ENCODE assay signal across 6 cellular contexts in the genomic region with DNA sequence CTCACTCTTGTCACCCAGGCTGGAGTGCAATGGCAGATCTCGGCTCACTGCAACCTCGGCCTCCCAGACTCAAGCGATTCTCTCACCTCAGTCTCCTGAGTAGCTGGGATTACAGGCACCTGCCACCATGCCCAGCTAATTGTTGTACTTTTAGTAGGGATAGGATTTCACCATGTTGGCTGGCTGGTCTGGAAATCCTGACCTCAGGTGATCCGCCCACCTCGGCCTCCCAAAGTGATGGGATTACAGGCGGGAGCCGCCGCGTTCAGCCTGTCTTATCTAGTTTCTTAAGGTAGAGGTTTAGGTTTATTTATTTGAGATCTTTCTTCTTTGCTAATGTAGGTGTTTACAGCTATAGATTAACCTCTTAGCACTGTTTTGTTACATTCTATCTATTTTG.
"Had no signal": no experiment of that assay in that cellular context is flagged by ENCODE, and none has a peak within 500 bp of the region (broad histone marks: within the 10 kb centered on the region; RNA-seq: fewer than 3 reads in every experiment).

No MANE protein-coding gene starts in this region.

- H3K4me1 Mint-ChIP-seq: GM23338, H9 had no signal

- H3K27ac Mint-ChIP-seq: GM23338 had no signal

- DNase-seq: H9, HCEC 1CT, IMR-90 had no signal

- FAIRE-seq: H1, HTR-8/SVneo had no signal

- H3K9me3 Mint-ChIP-seq: GM23338, H9 had no signal

- H3K4me3 ChIP-seq: GM23338 had no signal

- ATAC-seq: GM23338 had no signal

- H3K4me3 Mint-ChIP-seq: GM23338, H9 had no signal
